Comparison of ENCODE assay signal across 1 cellular context in genomic region chr1:161238039-161238473, GRCh38.
A peak's percentile ranks its signal among the peaks of the same experiment; 100 is the strongest.
TF ChIP-seq lines count a peak whose summit lies in the region.

Gene NR1I3, minus strand, starts transcription at chr1:161238203. Its CDS starts 1,638 bp downstream, at chr1:161236565.

TF ChIP-seq in HepG2, 621 proteins besides CTCF, POLR2A, EP300 and RAD21 (continued from another document and continues in another):
- no peak for TF ChIP-seq GPBP1L1 (CRISPR knock-in tag; IDR thresholded peaks at IDR 0.05)
- TF ChIP-seq ARID2 (CRISPR knock-in tag; IDR thresholded peaks at IDR 0.05; ENCODE audit: borderline replicate concordance), result no peak
- no peak for TF ChIP-seq SALL2 (CRISPR knock-in tag; IDR thresholded peaks at IDR 0.05)
- no peak for TF ChIP-seq ZNF770 (CRISPR knock-in tag; IDR thresholded peaks at IDR 0.05)
- no peak for TF ChIP-seq ZSCAN21 (CRISPR knock-in tag; IDR thresholded peaks at IDR 0.05; ENCODE audit: borderline replicate concordance)
- TF ChIP-seq FUBP1 (CRISPR knock-in tag; IDR thresholded peaks at IDR 0.05; ENCODE audit: borderline replicate concordance), result no peak
- TF ChIP-seq KAT8 (CRISPR knock-in tag; IDR thresholded peaks at IDR 0.05), result no peak
- TF ChIP-seq TFAP4 (IDR thresholded peaks at IDR 0.05; ENCODE audit: borderline replicate concordance, low read depth), result peak; percentile 54; the same call in 1 of the 2 replicates
- no peak for TF ChIP-seq RBAK (CRISPR knock-in tag; IDR thresholded peaks at IDR 0.05)
- no peak for TF ChIP-seq ZNF839 (CRISPR knock-in tag; IDR thresholded peaks at IDR 0.05; ENCODE audit: borderline replicate concordance)
- TF ChIP-seq STAG1 (CRISPR knock-in tag; IDR thresholded peaks at IDR 0.05), result no peak
- TF ChIP-seq ZBTB37 (CRISPR knock-in tag; IDR thresholded peaks at IDR 0.05), result no peak
- TF ChIP-seq CSRNP1 (CRISPR knock-in tag; IDR thresholded peaks at IDR 0.05), result no peak
- TF ChIP-seq ZNF431 (CRISPR knock-in tag; IDR thresholded peaks at IDR 0.05; ENCODE audit: borderline replicate concordance, low read depth), result no peak
- no peak for TF ChIP-seq ZNF446 (CRISPR knock-in tag; IDR thresholded peaks at IDR 0.05)
- TF ChIP-seq SMC3 (IDR thresholded peaks at IDR 0.05; ENCODE audit: low read length), result no peak
- TF ChIP-seq ETS1 (CRISPR knock-in tag; IDR thresholded peaks at IDR 0.05), result no peak
- TF ChIP-seq DNMT1 (CRISPR knock-in tag; IDR thresholded peaks at IDR 0.05), result no peak
- no peak for TF ChIP-seq FOXP4 (CRISPR knock-in tag; IDR thresholded peaks at IDR 0.05)
- TF ChIP-seq MTF2 (CRISPR knock-in tag; IDR thresholded peaks at IDR 0.05; ENCODE audit: borderline replicate concordance), result no peak
- TF ChIP-seq ZNF570 (CRISPR knock-in tag; IDR thresholded peaks at IDR 0.05; ENCODE audit: borderline replicate concordance), result no peak
- no peak; the same call in 1 of the 2 replicates for TF ChIP-seq ZNF460 (CRISPR knock-in tag; IDR thresholded peaks at IDR 0.05; ENCODE audit: borderline replicate concordance)
- no peak for TF ChIP-seq THAP8 (CRISPR knock-in tag; IDR thresholded peaks at IDR 0.05; ENCODE audit: borderline replicate concordance)
- no peak for TF ChIP-seq ZFP36L1 (CRISPR knock-in tag; IDR thresholded peaks at IDR 0.05)
- no peak for TF ChIP-seq RORA (CRISPR knock-in tag; IDR thresholded peaks at IDR 0.05)
- peak; percentile 83 for TF ChIP-seq HDAC1 (CRISPR knock-in tag; IDR thresholded peaks at IDR 0.05)
- 0 out of 2 replicates have a peak, but pooled peaks have one; percentile 41 for TF ChIP-seq ZMAT3 (CRISPR knock-in tag; conservative IDR thresholded peaks at IDR 0.05)
- TF ChIP-seq ZNF775 (CRISPR knock-in tag; IDR thresholded peaks at IDR 0.05; ENCODE audit: borderline replicate concordance), result no peak
- no peak for TF ChIP-seq FOXM1 (CRISPR knock-in tag; IDR thresholded peaks at IDR 0.05)
- TF ChIP-seq ZNF253 (CRISPR knock-in tag; IDR thresholded peaks at IDR 0.05; ENCODE audit: borderline replicate concordance), result no peak
- TF ChIP-seq RFX1 (IDR thresholded peaks at IDR 0.05), result no peak
- peak; percentile 83 for TF ChIP-seq ESRRA (CRISPR knock-in tag; IDR thresholded peaks at IDR 0.05; ENCODE audit: low read depth)
- TF ChIP-seq IRF2 (CRISPR knock-in tag; IDR thresholded peaks at IDR 0.05), result peak; percentile 48; the same call in 1 of the 2 replicates
- TF ChIP-seq ZBTB39 (CRISPR knock-in tag; IDR thresholded peaks at IDR 0.05), result no peak
- TF ChIP-seq E2F2 (CRISPR knock-in tag; IDR thresholded peaks at IDR 0.05; ENCODE audit: borderline replicate concordance), result no peak
- no peak for TF ChIP-seq ZNF33B (CRISPR knock-in tag; IDR thresholded peaks at IDR 0.05)
- no peak for TF ChIP-seq ZNF616 (CRISPR knock-in tag; IDR thresholded peaks at IDR 0.05; ENCODE audit: low read depth)
- no peak for TF ChIP-seq HOXA9 (CRISPR knock-in tag; IDR thresholded peaks at IDR 0.05; ENCODE audit: borderline replicate concordance)
- no peak for TF ChIP-seq ZNF263 (CRISPR knock-in tag; IDR thresholded peaks at IDR 0.05)
- TF ChIP-seq CAMTA2 (CRISPR knock-in tag; IDR thresholded peaks at IDR 0.05; ENCODE audit: borderline replicate concordance), result no peak
- TF ChIP-seq POLR2G (IDR thresholded peaks at IDR 0.05; ENCODE audit: low read depth, low read length), result no peak
- TF ChIP-seq PRMT3 (CRISPR knock-in tag; IDR thresholded peaks at IDR 0.05; ENCODE audit: borderline replicate concordance, low read depth), result no peak
- TF ChIP-seq ZNF567 (CRISPR knock-in tag; IDR thresholded peaks at IDR 0.05; ENCODE audit: borderline replicate concordance), result peak; percentile 15; the same call in 1 of the 2 replicates
- no peak for TF ChIP-seq ZNF75D (CRISPR knock-in tag; IDR thresholded peaks at IDR 0.05; ENCODE audit: borderline replicate concordance)
- no peak for TF ChIP-seq ZNF883 (CRISPR knock-in tag; IDR thresholded peaks at IDR 0.05; ENCODE audit: not compliant biosample characterization)
- no peak for TF ChIP-seq BCL3 (CRISPR knock-in tag; IDR thresholded peaks at IDR 0.05)
- TF ChIP-seq MAF1 (CRISPR knock-in tag; IDR thresholded peaks at IDR 0.05; ENCODE audit: borderline replicate concordance), result no peak
- peak; percentile 45; the same call in 1 of the 2 replicates for TF ChIP-seq ZMYM3 (CRISPR knock-in tag; IDR thresholded peaks at IDR 0.05)
- no peak for TF ChIP-seq DNMT3B (CRISPR knock-in tag; conservative IDR thresholded peaks at IDR 0.05)
